In genomic region chr9:36189978-36190377, GRCh38 we compare ENCODE assay signal across 1 cellular context.
TF ChIP-seq lines count a peak whose summit lies in the region.

No MANE protein-coding gene starts in this region.

TF ChIP-seq in HepG2, 621 proteins besides CTCF, POLR2A, EP300 and RAD21:
- no peak for TF ChIP-seq FOXK1 (CRISPR knock-in tag; IDR thresholded peaks at IDR 0.05; ENCODE audit: borderline replicate concordance, low read depth)
- TF ChIP-seq LRRFIP1 (CRISPR knock-in tag; conservative IDR thresholded peaks at IDR 0.05), result no peak
- TF ChIP-seq ZNF337 (CRISPR knock-in tag; IDR thresholded peaks at IDR 0.05; ENCODE audit: borderline replicate concordance, low read depth), result no peak
- no peak for TF ChIP-seq ZNF430 (CRISPR knock-in tag; IDR thresholded peaks at IDR 0.05)
- peak; percentile 39; the same call in 1 of the 2 replicates for TF ChIP-seq ZNF280D (CRISPR knock-in tag; IDR thresholded peaks at IDR 0.05)
- no peak for TF ChIP-seq CBX5 (CRISPR knock-in tag; IDR thresholded peaks at IDR 0.05; ENCODE audit: borderline replicate concordance)
- TF ChIP-seq IKZF1 (IDR thresholded peaks at IDR 0.05), result no peak
- TF ChIP-seq ZNF574 (CRISPR knock-in tag; IDR thresholded peaks at IDR 0.05), result no peak
- TF ChIP-seq TMF1 (CRISPR knock-in tag; IDR thresholded peaks at IDR 0.05; ENCODE audit: low read depth), result no peak
- no peak for TF ChIP-seq ZSCAN5A (CRISPR knock-in tag; IDR thresholded peaks at IDR 0.05; ENCODE audit: borderline replicate concordance)
- TF ChIP-seq ZC3H4 (CRISPR knock-in tag; IDR thresholded peaks at IDR 0.05; ENCODE audit: borderline replicate concordance), result no peak
- TF ChIP-seq GZF1 (CRISPR knock-in tag; IDR thresholded peaks at IDR 0.05), result peak; percentile 38; the same call in 1 of the 2 replicates
- no peak for TF ChIP-seq UBTF (CRISPR knock-in tag; IDR thresholded peaks at IDR 0.05)
- TF ChIP-seq ZBTB38 (CRISPR knock-in tag; IDR thresholded peaks at IDR 0.05), result no peak
- TF ChIP-seq ZSCAN31 (CRISPR knock-in tag; IDR thresholded peaks at IDR 0.05; ENCODE audit: low read depth), result no peak
